ENCODE assay signal across 25 cellular contexts in the genomic region with DNA sequence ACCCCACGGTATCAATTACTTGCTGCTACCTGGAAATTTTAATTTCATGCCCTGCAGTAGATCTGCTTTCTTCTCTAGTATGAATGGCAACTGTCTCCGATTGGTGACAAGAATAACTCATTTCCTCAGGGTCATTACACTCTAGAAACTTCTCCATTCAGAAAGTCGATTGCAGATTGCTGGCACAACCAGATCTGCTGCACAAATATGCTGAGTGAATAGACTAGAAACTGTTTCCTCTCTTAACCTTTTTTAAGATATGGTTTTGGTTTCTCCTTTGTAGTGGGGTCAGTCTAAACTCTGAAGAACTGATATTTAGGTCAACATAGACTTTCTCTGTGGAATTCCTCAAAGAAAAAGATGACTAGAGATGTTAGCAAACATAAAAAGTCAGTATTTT.
"Had no signal": no experiment of that assay in that cellular context is flagged by ENCODE, and none has a peak within 500 bp of the region (broad histone marks: within the 10 kb centered on the region; RNA-seq: fewer than 3 reads in every experiment).

No MANE protein-coding gene starts in this region.

- H3K4me3 ChIP-seq: breast epithelium, gastrocnemius medialis, hepatocyte, neural progenitor cell, right atrium auricular region, smooth muscle cell, stomach, tibial artery had no signal

- H3K9me3 Mint-ChIP-seq: activated naive CD4-positive, alpha-beta T cell treated with anti-CD3 and anti-CD28 coated beads, Interleukin-2, amount 50 U/mL, for 72 hours; naive thymus-derived CD8-positive, alpha-beta T cell; T-helper 2 cell treated with Interferon-gamma antibody and Interleukin-4, amounts not matched to agents 5 μg/mL and 100 μg/mL, for 36 hours had no signal

- H3K27ac Mint-ChIP-seq: activated naive CD4-positive, alpha-beta T cell treated with anti-CD3 and anti-CD28 coated beads, Interleukin-2, amount 50 U/mL, for 72 hours; activated T-cell treated with anti-CD3 and anti-CD28 coated beads, Interleukin-2, amount 50 U/mL, for 72 hours; dendritic cell treated with granulocyte-macrophage colony-stimulating factor and Interleukin-4, amounts not matched to agents 40 ng/mL and 50 ng/mL, for 4 days; naive thymus-derived CD8-positive, alpha-beta T cell; neural progenitor cell; stimulated activated naive B cell treated with anti-CD40 and anti-IgM and Interleukin-4, amounts not matched to agents 10 μg/mL and 1 μg/mL and 100 μg/mL, for 72 hours; T-helper 2 cell treated with Interferon-gamma antibody and Interleukin-4, amounts not matched to agents 5 μg/mL and 100 μg/mL, for 36 hours had no signal

- DNase-seq: activated CD4-positive, alpha-beta T cell treated with anti-CD3 and anti-CD28 coated beads for 4 hours; activated CD4-positive, alpha-beta T cell treated with anti-CD3 and anti-CD28 coated beads, Interleukin-2, amount 50 U/mL, for 4 hours; activated naive CD4-positive, alpha-beta T cell; activated T-cell treated with anti-CD3 and anti-CD28 coated beads for 4 hours; activated T-cell treated with anti-CD3 and anti-CD28 coated beads, Interleukin-2, amount 50 U/mL, for 72 hours; central memory CD4-positive, alpha-beta T cell; gastrocnemius medialis; islet precursor cell; left ventricle myocardium superior; mammary epithelial cell; naive thymus-derived CD8-positive, alpha-beta T cell; stimulated activated CD4-positive, alpha-beta T cell treated with anti-CD3 and anti-CD28 coated beads, Interleukin-15, amount 100 ng/mL, for 24 hours; stimulated activated CD4-positive, alpha-beta T cell treated with anti-CD3 and anti-CD28 coated beads, Interleukin-2, amount 100 ng/mL, for 24 hours; stimulated activated naive B cell treated with anti-CD40 and anti-IgM and Interleukin-4, amounts not matched to agents 10 μg/mL and 1 μg/mL and 100 μg/mL, for 72 hours; stomach; T-helper 1 cell; tibial artery had no signal

- H3K4me1 Mint-ChIP-seq: naive thymus-derived CD8-positive, alpha-beta T cell; stimulated activated naive B cell treated with anti-CD40 and anti-IgM and Interleukin-4, amounts not matched to agents 10 μg/mL and 1 μg/mL and 100 μg/mL, for 72 hours had no signal

- H3K36me3 Mint-ChIP-seq: activated naive CD4-positive, alpha-beta T cell treated with anti-CD3 and anti-CD28 coated beads, Interleukin-2, amount 50 U/mL, for 72 hours; naive thymus-derived CD8-positive, alpha-beta T cell; stimulated activated naive B cell treated with anti-CD40 and anti-IgM and Interleukin-4, amounts not matched to agents 10 μg/mL and 1 μg/mL and 100 μg/mL, for 72 hours had no signal

- H3K4me3 Mint-ChIP-seq: activated T-cell treated with anti-CD3 and anti-CD28 coated beads, Interleukin-2, amount 50 U/mL, for 72 hours; dendritic cell treated with granulocyte-macrophage colony-stimulating factor and Interleukin-4, amounts not matched to agents 40 ng/mL and 50 ng/mL, for 4 days; naive thymus-derived CD8-positive, alpha-beta T cell; neural progenitor cell; stimulated activated naive B cell treated with anti-CD40 and anti-IgM and Interleukin-4, amounts not matched to agents 10 μg/mL and 1 μg/mL and 100 μg/mL, for 72 hours; T-helper 2 cell treated with Interferon-gamma antibody and Interleukin-4, amounts not matched to agents 5 μg/mL and 100 μg/mL, for 36 hours had no signal
